In the genomic region with DNA sequence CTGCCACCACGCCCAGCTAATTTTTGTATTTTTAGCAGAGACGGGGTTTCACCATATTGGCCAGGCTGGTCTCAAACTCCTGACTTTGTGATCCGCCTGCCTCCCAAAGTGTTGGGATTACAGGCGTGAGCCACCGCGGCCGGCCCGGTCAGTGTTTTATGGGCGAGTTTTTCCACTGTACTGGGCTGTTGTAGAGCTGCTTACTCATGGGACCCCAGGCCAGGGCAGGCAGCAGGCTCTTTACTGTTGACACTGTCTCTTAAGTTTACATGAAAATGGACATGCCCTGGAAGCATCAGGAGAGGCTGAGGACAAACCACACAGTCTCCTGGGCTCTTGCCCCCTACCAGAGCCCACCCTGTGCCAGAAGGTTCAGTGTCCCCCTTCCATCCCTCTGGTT, we compare ENCODE assay signal across 25 cellular contexts. TPM values are rescaled to one million over a fixed set of nuclear protein-coding genes. Genes with fewer than 3 reads are reported as not detected.
"Had no signal": no experiment of that assay in that cellular context is flagged by ENCODE, and none has a peak within 500 bp of the region (broad histone marks: within the 10 kb centered on the region; RNA-seq: fewer than 3 reads in every experiment).

No MANE protein-coding gene starts in this region.

- H3K9me3 ChIP-seq: thyroid gland, upper lobe of right lung had no signal

- H3K4me3 ChIP-seq: hepatocyte, SK-N-MC, thyroid gland, upper lobe of right lung had no signal

- H3K4me3 Mint-ChIP-seq: activated CD4-positive, alpha-beta T cell treated with anti-CD3 and anti-CD28 coated beads, Interleukin-2, amount 10 ng/mL, durations not matched to agents 7 days and 5 days; activated T-cell treated with anti-CD3 and anti-CD28 coated beads, Interleukin-2, amount 50 U/mL, for 72 hours; brain; neural crest cell; T-helper 2 cell treated with Interferon-gamma antibody and Interleukin-4, amounts not matched to agents 5 μg/mL and 100 μg/mL, for 36 hours had no signal

- ATAC-seq: activated naive CD4-positive, alpha-beta T cell treated with anti-CD3 and anti-CD28 coated beads, Interleukin-2, amount 50 U/mL, for 72 hours; activated T-cell treated with anti-CD3 and anti-CD28 coated beads, Interleukin-2, amount 50 U/mL, for 72 hours; esophagus mucosa; sciatic nerve; upper lobe of right lung had no signal

- H3K4me1 Mint-ChIP-seq: neural crest cell had no signal

- H3K4me1 ChIP-seq: thyroid gland, upper lobe of right lung had no signal

- FAIRE-seq: endothelial cell of umbilical vein, small intestine had no signal

- H3K9me3 Mint-ChIP-seq: activated CD4-positive, alpha-beta T cell treated with anti-CD3 and anti-CD28 coated beads, Interleukin-2, amount 10 ng/mL, durations not matched to agents 7 days and 5 days; activated naive CD4-positive, alpha-beta T cell treated with anti-CD3 and anti-CD28 coated beads, Interleukin-2, amount 50 U/mL, for 72 hours; activated T-cell treated with anti-CD3 and anti-CD28 coated beads, Interleukin-2, amount 50 U/mL, for 72 hours; brain; immature natural killer cell; neural crest cell; T-helper 2 cell treated with Interferon-gamma antibody and Interleukin-4, amounts not matched to agents 5 μg/mL and 100 μg/mL, for 36 hours had no signal

- DNase-seq: activated CD4-positive, alpha-beta T cell treated with anti-CD3 and anti-CD28 coated beads, Interleukin-2, amount 10 ng/mL, durations not matched to agents 7 days and 5 days; activated CD4-positive, CD25-positive, alpha-beta regulatory T cell treated with anti-CD3 and anti-CD28 coated beads, Interleukin-2, amount 50 U/mL, for 72 hours; activated CD8-positive, alpha-beta memory T cell treated with anti-CD3 and anti-CD28 coated beads, Interleukin-2, amount 50 U/mL, for 4 hours; activated gamma-delta T cell treated with Interleukin-2 at 50 U/mL for 16 hours; activated T-cell treated with anti-CD3 and anti-CD28 coated beads, Interleukin-2, amount 50 U/mL, for 72 hours; dermis blood vessel endothelial cell; effector CD8-positive, alpha-beta T cell; foreskin melanocyte; immature natural killer cell; occipital lobe; small intestine; stimulated activated CD4-positive, alpha-beta T cell treated with anti-CD3 and anti-CD28 coated beads, Interleukin-2, amount 100 ng/mL, for 24 hours; stimulated activated naive CD4-positive, alpha-beta T cell; SW 1271; thyroid gland; upper lobe of right lung had no signal

- H3K27me3 Mint-ChIP-seq: activated CD4-positive, alpha-beta T cell treated with anti-CD3 and anti-CD28 coated beads, Interleukin-2, amount 10 ng/mL, durations not matched to agents 7 days and 5 days had no signal

RNA-seq across cellular contexts. Expression of a gene that starts 11.2 kb away (rescaled TPM):
- total RNA-seq: activated CD4-positive, alpha-beta T cell treated with anti-CD3 and anti-CD28 coated beads, Interleukin-2, amount 10 ng/mL, durations not matched to agents 7 days and 5 days had no signal
